Comparison of ENCODE assay signal across 1 cellular context in the genomic region with DNA sequence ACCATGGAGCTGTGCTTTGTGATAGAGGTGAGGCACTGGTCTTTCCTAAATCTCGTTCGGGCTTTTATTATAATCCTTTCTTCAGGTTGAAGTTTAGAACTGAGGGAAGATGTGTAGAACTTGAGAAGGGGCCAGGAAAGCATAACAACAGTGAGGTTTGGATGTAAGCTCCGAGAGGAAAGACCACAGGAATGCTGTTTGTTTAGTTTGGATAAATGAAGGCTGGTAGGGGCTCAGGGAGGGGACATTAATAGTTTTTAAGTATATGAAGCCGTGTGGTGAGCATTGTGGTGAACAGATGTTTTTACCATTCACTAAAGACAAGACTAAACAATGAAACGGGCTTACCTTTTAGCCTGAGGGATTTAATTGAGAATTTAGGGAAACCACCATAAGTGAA.
TF ChIP-seq lines count a peak whose summit lies in the region.

No MANE protein-coding gene starts in this region.

TF ChIP-seq in GM23338, 12 proteins besides CTCF, POLR2A, EP300 and RAD21 (continued from another document):
- TF ChIP-seq STAT1 (IDR thresholded peaks at IDR 0.05; ENCODE audit: unreplicated experiment) (no peak), ZNF331 (CRISPR knock-in tag; IDR thresholded peaks at IDR 0.05; ENCODE audit: low read depth) (no peak), JUNB (IDR thresholded peaks at IDR 0.05; ENCODE audit: unreplicated experiment) (no peak)
